1 cellular context compared by ENCODE assay signal in the genomic region with DNA sequence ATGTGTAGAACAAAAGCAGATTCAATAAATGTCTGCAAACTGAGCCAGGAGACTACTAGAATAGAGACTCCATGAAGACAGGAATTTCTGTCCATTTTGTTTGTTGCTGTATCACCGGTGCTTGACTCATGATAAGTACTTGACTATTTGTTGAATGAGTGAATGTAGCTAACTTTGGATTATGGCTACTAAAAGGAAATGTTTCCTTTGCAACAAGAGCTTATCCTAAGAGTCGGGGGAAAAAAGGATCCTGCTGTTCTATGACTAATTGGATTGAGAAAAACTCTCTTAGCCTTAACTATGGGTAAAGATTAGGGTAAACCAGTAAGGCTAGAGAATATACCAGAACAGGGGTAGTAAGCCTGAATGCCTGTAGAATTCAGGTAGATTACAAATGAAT.
TF ChIP-seq lines count a peak whose summit lies in the region.

No MANE protein-coding gene starts in this region.

TF ChIP-seq in IMR-90, 13 proteins besides CTCF, POLR2A, EP300 and RAD21:
- no peak for TF ChIP-seq MAZ (IDR thresholded peaks at IDR 0.05; ENCODE audit: borderline replicate concordance, low read depth, low read length)
- TF ChIP-seq SMC3 (IDR thresholded peaks at IDR 0.05; ENCODE audit: low read depth, low read length) = no peak
- TF ChIP-seq RCOR1 (IDR thresholded peaks at IDR 0.05; ENCODE audit: insufficient replicate concordance, low read length) = no peak
- TF ChIP-seq MXI1 (IDR thresholded peaks at IDR 0.05; ENCODE audit: borderline replicate concordance, low read depth, low read length) = no peak
- TF ChIP-seq NFE2L2 (IDR thresholded peaks at IDR 0.05; ENCODE audit: low read depth, low read length) = no peak
- no peak for TF ChIP-seq FOS (IDR thresholded peaks at IDR 0.05; ENCODE audit: low read depth, low read length)
